ENCODE assay signal across 28 cellular contexts in the genomic region with DNA sequence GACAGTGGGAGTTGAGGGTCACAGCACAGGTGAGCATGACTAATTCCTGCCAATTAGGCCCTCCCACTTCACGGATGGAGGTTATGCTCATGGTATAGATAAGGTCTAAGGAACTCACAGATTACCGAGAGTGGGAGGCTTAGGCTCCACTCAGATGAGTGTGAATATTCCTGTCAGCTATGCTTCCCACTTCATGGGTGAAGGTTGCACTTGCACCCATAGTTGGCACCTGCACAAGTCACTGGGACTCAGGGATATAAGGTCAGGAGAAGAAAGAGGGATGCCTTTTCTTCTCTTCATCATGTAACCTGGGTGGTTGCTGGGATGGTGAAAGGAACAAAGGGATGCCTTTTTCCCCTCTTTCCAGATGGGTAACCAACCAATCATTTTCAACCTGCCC.
"Had no signal": no experiment of that assay in that cellular context is flagged by ENCODE, and none has a peak within 500 bp of the region (broad histone marks: within the 10 kb centered on the region; RNA-seq: fewer than 3 reads in every experiment).

No MANE protein-coding gene starts in this region.

- H3K36me3 ChIP-seq: colonic mucosa, esophagus muscularis mucosa, esophagus squamous epithelium, gastrocnemius medialis, gastroesophageal sphincter, heart left ventricle, heart right ventricle had no signal

- H3K9me3 ChIP-seq: colonic mucosa, gastrocnemius medialis had no signal

- DNase-seq: colonic mucosa; cortex of kidney; dermis blood vessel endothelial cell; dorsolateral prefrontal cortex; effector CD4-positive, alpha-beta T cell; effector CD8-positive, alpha-beta T cell; effector memory CD4-positive, alpha-beta T cell; effector memory CD8-positive, alpha-beta T cell; endodermal cell; erythroblast; esophagus squamous epithelium; foreskin fibroblast; foreskin keratinocyte; foreskin melanocyte; gastrocnemius medialis; glutamatergic neuron; head of caudate nucleus; heart left ventricle; heart right ventricle had no signal

- H3K27me3 ChIP-seq: colonic mucosa, dorsolateral prefrontal cortex, esophagus muscularis mucosa, esophagus squamous epithelium, foreskin keratinocyte, gastrocnemius medialis, gastroesophageal sphincter, heart left ventricle, heart right ventricle had no signal

- ATAC-seq: effector memory CD8-positive, alpha-beta T cell; esophagus mucosa; foreskin keratinocyte; gastrocnemius medialis; gastroesophageal sphincter; heart left ventricle; heart right ventricle had no signal

- FAIRE-seq: colon, endometrium, endothelial cell of umbilical vein, frontal cortex had no signal

- H3K4me3 ChIP-seq: colonic mucosa, coronary artery, dorsolateral prefrontal cortex, esophagus muscularis mucosa, esophagus squamous epithelium, gastrocnemius medialis, gastroesophageal sphincter, heart left ventricle, heart right ventricle had no signal

- H3K27ac ChIP-seq: colonic mucosa, coronary artery, dorsolateral prefrontal cortex, epithelial cell of prostate, esophagus muscularis mucosa, esophagus squamous epithelium, foreskin keratinocyte, gastrocnemius medialis, gastroesophageal sphincter, heart left ventricle, heart right ventricle had no signal

- H3K4me1 ChIP-seq: colonic mucosa, foreskin keratinocyte, gastrocnemius medialis, heart left ventricle, heart right ventricle had no signal
